28 cellular contexts compared by ENCODE assay signal in the genomic region with DNA sequence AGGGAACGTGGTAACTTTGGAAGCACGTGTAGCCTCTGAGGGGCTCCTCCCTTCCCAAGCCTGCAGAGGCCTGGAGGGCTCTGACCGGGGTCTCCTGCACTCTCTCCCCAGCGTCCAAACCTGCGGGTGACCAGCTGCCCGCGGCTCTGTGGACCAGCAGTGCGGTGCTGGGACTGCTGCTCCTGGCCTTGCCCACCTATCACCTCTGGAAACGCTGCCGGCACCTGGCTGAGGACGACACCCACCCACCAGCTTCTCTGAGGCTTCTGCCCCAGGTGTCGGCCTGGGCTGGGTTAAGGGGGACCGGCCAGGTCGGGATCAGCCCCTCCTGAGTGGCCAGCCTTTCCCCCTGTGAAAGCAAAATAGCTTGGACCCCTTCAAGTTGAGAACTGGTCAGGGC. TPM values are rescaled to one million over a fixed set of nuclear protein-coding genes. Genes with fewer than 3 reads are reported as not detected.
"Had no signal": no experiment of that assay in that cellular context is flagged by ENCODE, and none has a peak within 500 bp of the region (broad histone marks: within the 10 kb centered on the region; RNA-seq: fewer than 3 reads in every experiment).

No MANE protein-coding gene starts in this region.

- ATAC-seq: activated CD4-positive, CD25-positive, alpha-beta regulatory T cell treated with anti-CD3 and anti-CD28 coated beads, Interleukin-2, amount 50 U/mL, for 24 hours; activated CD8-positive, alpha-beta T cell treated with anti-CD3 and anti-CD28 coated beads, Interleukin-2, amount 10 ng/mL, durations not matched to agents 7 days and 5 days; SK-N-SH treated with all-trans-retinoic acid at 6 μM for 48 hours had no signal

- H3K36me3 Mint-ChIP-seq: activated naive CD4-positive, alpha-beta T cell treated with anti-CD3 and anti-CD28 coated beads, Interleukin-2, amount 50 U/mL, for 24 hours had no signal

- DNase-seq: activated CD4-positive, alpha-beta T cell treated with anti-CD3 and anti-CD28 coated beads for 4 hours; activated CD8-positive, alpha-beta memory T cell treated with anti-CD3 and anti-CD28 coated beads, Interleukin-2, amount 50 U/mL, for 48 hours; activated CD8-positive, alpha-beta T cell treated with anti-CD3 and anti-CD28 coated beads, Interleukin-2, amount 10 ng/mL, durations not matched to agents 7 days and 5 days; activated effector memory CD4-positive, alpha-beta T cell treated with Interleukin-2 at 50 U/mL for 16 hours; activated naive CD4-positive, alpha-beta T cell; activated T-cell treated with anti-CD3 and anti-CD28 coated beads, Interleukin-2, amount 50 U/mL, for 24 hours; aorta; MV-4-11; NCI-H1092 treated with DMSO at 0.1 percent for 48 hours; NCI-H1436; NCI-H1694 treated with DMSO at 0.1 percent for 48 hours; NCI-H2029 treated with DMSO at 0.1 percent for 48 hours; NCI-H345; NCI-H510A; NCI-H69; Peyer's patch; SHP77; SW 1271 had no signal

- H3K36me3 ChIP-seq: breast epithelium had no signal

- H3K9me3 Mint-ChIP-seq: activated naive CD4-positive, alpha-beta T cell treated with anti-CD3 and anti-CD28 coated beads, Interleukin-2, amount 50 U/mL, for 24 hours; activated T-cell treated with anti-CD3 and anti-CD28 coated beads, Interleukin-2, amount 50 U/mL, for 24 hours; activated T-helper 1 cell treated with anti-CD3 and anti-CD28 coated beads, Interleukin-12 subunit alpha, Interleukin-12 subunit beta, Interleukin-2, Interleukin-4 antibody, amounts not matched to agents 30 ng/mL and 10 ng/mL and 1 ng/mL, durations not matched to agents 14 hours and 24 hours and 36 hours; T-helper 1 cell treated with Interleukin-12 subunit alpha and Interleukin-12 subunit beta and Interleukin-4 antibody, amounts not matched to agents 30 μg/mL and 1 μg/mL, for 36 hours had no signal

- H3K4me3 ChIP-seq: breast epithelium, Peyer's patch, SJSA1 had no signal

- H3K27me3 ChIP-seq: Peyer's patch, SJSA1 had no signal

- H3K4me2 ChIP-seq: KMS-11 had no signal

- H3K27ac ChIP-seq: breast epithelium, KMS-11, Peyer's patch, RWPE1, SJSA1 had no signal

- H3K27me3 Mint-ChIP-seq: activated naive CD4-positive, alpha-beta T cell treated with anti-CD3 and anti-CD28 coated beads, Interleukin-2, amount 50 U/mL, for 24 hours had no signal

- H3K4me3 Mint-ChIP-seq: activated CD8-positive, alpha-beta T cell treated with anti-CD3 and anti-CD28 coated beads, Interleukin-2, amount 10 ng/mL, durations not matched to agents 7 days and 5 days; activated naive CD4-positive, alpha-beta T cell treated with anti-CD3 and anti-CD28 coated beads, Interleukin-2, amount 50 U/mL, for 24 hours; activated T-cell treated with anti-CD3 and anti-CD28 coated beads, Interleukin-2, amount 50 U/mL, for 24 hours; T-helper 1 cell treated with Interleukin-12 subunit alpha and Interleukin-12 subunit beta and Interleukin-4 antibody, amounts not matched to agents 30 μg/mL and 1 μg/mL, for 36 hours had no signal

- H3K9me3 ChIP-seq: breast epithelium, Peyer's patch, SJSA1 had no signal

- H3K27ac Mint-ChIP-seq: activated T-cell treated with anti-CD3 and anti-CD28 coated beads, Interleukin-2, amount 50 U/mL, for 24 hours; activated T-helper 1 cell treated with anti-CD3 and anti-CD28 coated beads, Interleukin-12 subunit alpha, Interleukin-12 subunit beta, Interleukin-2, Interleukin-4 antibody, amounts not matched to agents 30 ng/mL and 10 ng/mL and 1 ng/mL, durations not matched to agents 14 hours and 24 hours and 36 hours had no signal

- H3K9ac ChIP-seq: KMS-11 had no signal

RNA-seq across cellular contexts. Expression of gene MADCAM1, which starts 8.3 kb away (rescaled TPM):
- total RNA-seq: SJSA1 had no signal

RNA-seq across cellular contexts. Expression of gene GZMM, which starts 39.2 kb away (rescaled TPM):
- total RNA-seq: MCF 10A, SJSA1 had no signal

RNA-seq across cellular contexts. Expression of gene SHC2, which starts 43.8 kb away (rescaled TPM):
- total RNA-seq: activated CD8-positive, alpha-beta T cell treated with anti-CD3 and anti-CD28 coated beads, Interleukin-2, amount 10 ng/mL, durations not matched to agents 7 days and 5 days; activated T-helper 1 cell treated with anti-CD3 and anti-CD28 coated beads, Interleukin-12 subunit alpha, Interleukin-12 subunit beta, Interleukin-2, Interleukin-4 antibody, amounts not matched to agents 30 ng/mL and 10 ng/mL and 1 ng/mL, durations not matched to agents 14 hours and 24 hours and 36 hours; SJSA1 had no signal
